1 cellular context compared by ENCODE assay signal in genomic region chr10:86960003-86960862, GRCh38.
A peak's percentile ranks its signal among the peaks of the same experiment; 100 is the strongest.
TF ChIP-seq lines count a peak whose summit lies in the region.

No MANE protein-coding gene starts in this region.

TF ChIP-seq in K562, 482 proteins besides CTCF, POLR2A, EP300 and RAD21 (continued from another document):
- TF ChIP-seq MGA (IDR thresholded peaks at IDR 0.05) (no peak; the same call in 1 of the 2 replicates), FOXA1 (IDR thresholded peaks at IDR 0.05; ENCODE audit: borderline replicate concordance) (no peak), IFI16 (CRISPR knock-in tag; IDR thresholded peaks at IDR 0.05) (no peak), RB1 (IDR thresholded peaks at IDR 0.05; ENCODE audit: low read depth) (peak; percentile 81), HMGN3 (IDR thresholded peaks at IDR 0.05; ENCODE audit: borderline replicate concordance, extremely low read depth, insufficient read length, low read depth, low read length) (peak; percentile 49), CGGBP1 (CRISPR knock-in tag; IDR thresholded peaks at IDR 0.05) (no peak), L3MBTL2 (IDR thresholded peaks at IDR 0.05) (0 out of 2 replicates have a peak, but pooled peaks have one; percentile 14), SMAD3 (CRISPR knock-in tag; conservative IDR thresholded peaks at IDR 0.05) (no peak), OTX1 (CRISPR knock-in tag; IDR thresholded peaks at IDR 0.05) (0 out of 2 replicates have a peak, but pooled peaks have one; percentile 25), BMI1 (IDR thresholded peaks at IDR 0.05; ENCODE audit: low read length) (no peak), HSF4 (CRISPR knock-in tag; IDR thresholded peaks at IDR 0.05; ENCODE audit: borderline replicate concordance) (no peak), TAF15 (IDR thresholded peaks at IDR 0.05; ENCODE audit: low read depth, low read length) (no peak), SIN3B (IDR thresholded peaks at IDR 0.05; ENCODE audit: low read depth) (no peak)
- TF ChIP-seq, protein P1, sequence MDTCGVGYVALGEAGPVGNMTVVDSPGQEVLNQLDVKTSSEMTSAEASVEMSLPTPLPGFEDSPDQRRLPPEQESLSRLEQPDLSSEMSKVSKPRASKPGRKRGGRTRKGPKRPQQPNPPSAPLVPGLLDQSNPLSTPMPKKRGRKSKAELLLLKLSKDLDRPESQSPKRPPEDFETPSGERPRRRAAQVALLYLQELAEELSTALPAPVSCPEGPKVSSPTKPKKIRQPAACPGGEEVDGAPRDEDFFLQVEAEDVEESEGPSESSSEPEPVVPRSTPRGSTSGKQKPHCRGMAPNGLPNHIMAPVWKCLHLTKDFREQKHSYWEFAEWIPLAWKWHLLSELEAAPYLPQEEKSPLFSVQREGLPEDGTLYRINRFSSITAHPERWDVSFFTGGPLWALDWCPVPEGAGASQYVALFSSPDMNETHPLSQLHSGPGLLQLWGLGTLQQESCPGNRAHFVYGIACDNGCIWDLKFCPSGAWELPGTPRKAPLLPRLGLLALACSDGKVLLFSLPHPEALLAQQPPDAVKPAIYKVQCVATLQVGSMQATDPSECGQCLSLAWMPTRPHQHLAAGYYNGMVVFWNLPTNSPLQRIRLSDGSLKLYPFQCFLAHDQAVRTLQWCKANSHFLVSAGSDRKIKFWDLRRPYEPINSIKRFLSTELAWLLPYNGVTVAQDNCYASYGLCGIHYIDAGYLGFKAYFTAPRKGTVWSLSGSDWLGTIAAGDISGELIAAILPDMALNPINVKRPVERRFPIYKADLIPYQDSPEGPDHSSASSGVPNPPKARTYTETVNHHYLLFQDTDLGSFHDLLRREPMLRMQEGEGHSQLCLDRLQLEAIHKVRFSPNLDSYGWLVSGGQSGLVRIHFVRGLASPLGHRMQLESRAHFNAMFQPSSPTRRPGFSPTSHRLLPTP (IDR thresholded peaks at IDR 0.05; ENCODE audit: borderline replicate concordance, extremely low read depth, insufficient read length): no peak
- TF ChIP-seq, protein P2, sequence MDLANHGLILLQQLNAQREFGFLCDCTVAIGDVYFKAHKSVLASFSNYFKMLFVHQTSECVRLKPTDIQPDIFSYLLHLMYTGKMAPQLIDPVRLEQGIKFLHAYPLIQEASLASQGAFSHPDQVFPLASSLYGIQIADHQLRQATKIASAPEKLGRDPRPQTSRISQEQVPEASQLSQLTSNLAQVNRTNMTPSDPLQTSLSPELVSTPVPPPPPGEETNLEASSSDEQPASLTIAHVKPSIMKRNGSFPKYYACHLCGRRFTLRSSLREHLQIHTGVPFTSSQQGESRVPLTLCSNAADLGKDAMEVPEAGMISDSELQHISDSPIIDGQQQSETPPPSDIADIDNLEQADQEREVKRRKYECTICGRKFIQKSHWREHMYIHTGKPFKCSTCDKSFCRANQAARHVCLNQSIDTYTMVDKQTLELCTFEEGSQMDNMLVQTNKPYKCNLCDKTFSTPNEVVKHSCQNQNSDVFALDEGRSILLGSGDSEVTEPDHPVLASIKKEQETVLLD (IDR thresholded peaks at IDR 0.05): no peak
